In the genomic region with DNA sequence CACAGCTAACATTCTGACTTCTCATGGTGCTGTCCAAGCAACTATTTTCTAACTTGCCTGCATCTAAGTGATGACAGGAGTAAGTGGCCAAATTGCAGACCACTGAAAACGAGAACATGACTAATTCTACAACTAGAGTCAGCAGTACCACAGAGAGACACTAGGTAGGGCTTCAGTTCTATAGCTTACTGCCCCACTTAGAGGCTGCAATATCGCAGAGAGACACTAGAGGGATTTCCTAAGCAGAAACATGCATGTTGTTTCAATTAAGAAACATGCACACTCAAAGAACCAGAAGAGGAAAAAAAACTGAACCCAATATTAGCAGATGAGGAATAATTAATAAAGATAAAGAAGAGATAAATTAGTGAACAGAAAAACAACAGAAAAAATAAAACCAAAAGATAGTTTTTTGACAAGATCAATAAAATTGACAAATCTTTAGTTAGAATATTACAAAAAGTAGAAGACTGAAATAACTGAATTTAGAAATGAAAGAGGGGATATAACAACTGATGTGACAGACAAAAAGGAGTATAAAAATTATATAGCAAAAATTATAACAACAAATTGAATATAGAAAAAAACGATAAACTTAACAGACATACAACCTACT, we compare ENCODE assay signal across 8 cellular contexts.
DNase-seq lines count a peak whose midpoint lies in the region; ATAC-seq and TF ChIP-seq lines count a peak whose summit lies in the region.

No MANE protein-coding gene starts in this region.

- H3K4me3 Mint-ChIP-seq in activated T-cell treated with anti-CD3 and anti-CD28 coated beads, Interleukin-2, amount 50 U/mL, for 24 hours: no peak overlapping the region
- no peak overlapping the region for H3K4me3 Mint-ChIP-seq in chondrocyte (ENCODE audit: unreplicated experiment)

- no peaks in the 10 kb centered on the region for H3K9me3 ChIP-seq in Peyer's patch
- no peaks in the 10 kb centered on the region for H3K9me3 ChIP-seq in upper lobe of left lung

- TF ChIP-seq EP300 in upper lobe of left lung (IDR thresholded peaks at IDR 0.05): no peak

- no peaks in the 10 kb centered on the region for H3K4me1 ChIP-seq in Peyer's patch
- no peaks in the 10 kb centered on the region for H3K4me1 ChIP-seq in upper lobe of left lung

- H3K9me3 Mint-ChIP-seq in activated T-cell treated with anti-CD3 and anti-CD28 coated beads, Interleukin-2, amount 50 U/mL, for 24 hours: no peaks in the 10 kb centered on the region
- peaks cover 3% of the 10 kb centered on the region for H3K9me3 Mint-ChIP-seq in chondrocyte (ENCODE audit: low read depth)

- H3K4me1 Mint-ChIP-seq in activated T-cell treated with anti-CD3 and anti-CD28 coated beads, Interleukin-2, amount 50 U/mL, for 24 hours (ENCODE audit: low read depth): no peaks in the 10 kb centered on the region
- peaks cover 5% of the 10 kb centered on the region for H3K4me1 Mint-ChIP-seq in chondrocyte (ENCODE audit: low read depth)

- TF ChIP-seq CTCF in Peyer's patch (IDR thresholded peaks at IDR 0.05): peak; percentile 9 to 82 (median 74)
- peak; percentile 93 for TF ChIP-seq CTCF in chondrocyte (IDR thresholded peaks at IDR 0.05)
- peak in 2 of 3 donors; percentile 41 to 77 for TF ChIP-seq CTCF in lower leg skin (IDR thresholded peaks at IDR 0.05)
- peak; percentile 70 to 88 (median 86) for TF ChIP-seq CTCF in upper lobe of left lung (IDR thresholded peaks at IDR 0.05)

- H3K27me3 Mint-ChIP-seq in activated T-cell treated with anti-CD3 and anti-CD28 coated beads, Interleukin-2, amount 50 U/mL, for 24 hours: peaks cover 17% of the 10 kb centered on the region
- H3K27me3 Mint-ChIP-seq in chondrocyte (ENCODE audit: low read depth): no peaks in the 10 kb centered on the region

- H3K36me3 Mint-ChIP-seq in activated T-cell treated with anti-CD3 and anti-CD28 coated beads, Interleukin-2, amount 50 U/mL, for 24 hours (ENCODE audit: low read depth): no peaks in the 10 kb centered on the region
- H3K36me3 Mint-ChIP-seq in chondrocyte (ENCODE audit: low read depth): no peaks in the 10 kb centered on the region

- H3K27ac ChIP-seq in Peyer's patch (no peak overlapping the region), upper lobe of left lung (no peak overlapping the region)

- H3K27me3 ChIP-seq in Peyer's patch (no peaks in the 10 kb centered on the region), upper lobe of left lung (no peaks in the 10 kb centered on the region)

- DNase-seq in activated T-cell treated with anti-CD3 and anti-CD28 coated beads for 4 hours (peak; percentile 5), Peyer's patch (peak in 1 of 3 donors; percentile 55), chondrocyte (ENCODE audit: low spot score) (no peak), lower leg skin (ENCODE audit: low spot score in 2 of 2) (peak in 1 of 2 donors; percentile 41), upper lobe of left lung (no peak), NCI-H128 (lab: John Stamatoyannopoulos, UW; ENCODE audit: unreplicated experiment) (no peak)
- DNase-seq in activated T-cell treated with anti-CD3 and anti-CD28 coated beads, Interleukin-2, amount 50 U/mL, for 24 hours: no peak

- H3K4me3 ChIP-seq in Peyer's patch (no peak overlapping the region), lower leg skin (ENCODE audit: low read depth, poor library complexity, severe bottlenecking) (no peak overlapping the region), upper lobe of left lung (no peak overlapping the region)

- WGBS in lower leg skin, 2 donors: 33% methylated on average over 3 of the region's 3 CpGs
- WGBS in upper lobe of left lung, 2 donors: 32% methylated on average over 3 of the region's 3 CpGs

- H3K36me3 ChIP-seq in Peyer's patch: no peaks in the 10 kb centered on the region
- H3K36me3 ChIP-seq in upper lobe of left lung: no peaks in the 10 kb centered on the region

- TF ChIP-seq POLR2A in Peyer's patch (IDR thresholded peaks at IDR 0.05): no peak
- TF ChIP-seq POLR2A in lower leg skin (IDR thresholded peaks at IDR 0.05): no peak
- no peak for TF ChIP-seq POLR2A in upper lobe of left lung (IDR thresholded peaks at IDR 0.05)

- H3K27ac Mint-ChIP-seq in activated T-cell treated with anti-CD3 and anti-CD28 coated beads, Interleukin-2, amount 50 U/mL, for 24 hours: no peak overlapping the region
- no peak overlapping the region for H3K27ac Mint-ChIP-seq in chondrocyte (ENCODE audit: unreplicated experiment)

- ATAC-seq in HG02798 (IDR thresholded peaks at IDR 0.05; ENCODE audit: poor library complexity, unreplicated experiment) (peak; percentile 100), upper lobe of left lung (ENCODE audit: low FRiP score in 2 of 2) (peak; percentile 53 to 92)

- intact Hi-C loops in lower leg skin (cut with DNase I; ENCODE audit: low total_unique reads): no loop called here
